1 cellular context compared by ENCODE assay signal in genomic region chr6:152981219-152981618, GRCh38.
TF ChIP-seq lines count a peak whose summit lies in the region.

No MANE protein-coding gene starts in this region.

TF ChIP-seq in HEK293, 187 proteins besides CTCF, POLR2A, EP300 and RAD21:
- TF ChIP-seq PRDM1 (tag by site-specific recombination; IDR thresholded peaks at IDR 0.05): no peak
- no peak for TF ChIP-seq PRDM2 (tag by site-specific recombination; IDR thresholded peaks at IDR 0.05; ENCODE audit: borderline replicate concordance)
- no peak for TF ChIP-seq ZNF830 (tag by site-specific recombination; IDR thresholded peaks at IDR 0.05; ENCODE audit: low read depth)
- no peak for TF ChIP-seq ZNF549 (tag by site-specific recombination; IDR thresholded peaks at IDR 0.05)
- TF ChIP-seq ZNF202 (tag by site-specific recombination; IDR thresholded peaks at IDR 0.05; ENCODE audit: borderline replicate concordance): no peak
- no peak for TF ChIP-seq ZNF501 (tag by site-specific recombination; IDR thresholded peaks at IDR 0.05)
- TF ChIP-seq ZNF311 (tag by site-specific recombination; IDR thresholded peaks at IDR 0.05; ENCODE audit: borderline replicate concordance): no peak
